19 cellular contexts compared by ENCODE assay signal in the genomic region with DNA sequence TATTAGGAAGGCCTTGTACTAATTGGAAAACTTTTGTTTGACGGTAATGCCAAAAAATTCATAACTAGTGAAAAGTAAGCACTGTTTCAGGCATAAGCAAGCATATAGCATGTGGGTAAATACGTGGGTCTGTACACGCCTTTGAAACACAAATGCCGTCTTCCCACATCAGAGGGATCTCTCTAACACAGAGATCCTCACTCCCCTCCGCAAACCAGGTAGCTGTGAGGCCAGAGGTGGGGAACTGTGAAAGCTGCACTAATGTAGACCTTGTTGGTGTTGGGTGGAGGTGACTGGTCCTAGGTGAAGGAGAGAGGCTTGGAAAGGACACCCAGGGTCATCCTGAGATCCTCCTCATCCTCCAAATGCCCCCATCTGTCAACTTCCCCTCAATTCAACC. TPM values are rescaled to one million over a fixed set of nuclear protein-coding genes. Genes with fewer than 3 reads are reported as not detected.
DNase-seq lines count a peak whose midpoint lies in the region; ATAC-seq and TF ChIP-seq lines count a peak whose summit lies in the region.
"Had no signal": no experiment of that assay in that cellular context is flagged by ENCODE, and none has a peak within 500 bp of the region (broad histone marks: within the 10 kb centered on the region; RNA-seq: fewer than 3 reads in every experiment).

No MANE protein-coding gene starts in this region.

- H3K27ac ChIP-seq in DND-41 (ENCODE audit: low read length) (no peak overlapping the region), thyroid gland (no peak overlapping the region)
- H3K27ac ChIP-seq: KMS-11, Peyer's patch, SJSA1 had no signal

- H3K36me3 Mint-ChIP-seq in activated CD4-positive, alpha-beta T cell treated with anti-CD3 and anti-CD28 coated beads, Interleukin-2, amount 10 ng/mL, durations not matched to agents 7 days and 5 days (ENCODE audit: low read depth), result no peaks in the 10 kb centered on the region
- H3K36me3 Mint-ChIP-seq in activated CD8-positive, alpha-beta T cell treated with anti-CD3 and anti-CD28 coated beads, Interleukin-2, amount 10 ng/mL, durations not matched to agents 7 days and 5 days (ENCODE audit: low read depth), result no peaks in the 10 kb centered on the region
- H3K36me3 Mint-ChIP-seq in naive thymus-derived CD8-positive, alpha-beta T cell, result peaks cover 0 to 7% (median 0%) of the 10 kb centered on the region in 3 donors

- H3K27ac Mint-ChIP-seq in activated CD4-positive, alpha-beta T cell treated with anti-CD3 and anti-CD28 coated beads, Interleukin-2, amount 10 ng/mL, durations not matched to agents 7 days and 5 days, result no peak overlapping the region
- no peak overlapping the region for H3K27ac Mint-ChIP-seq in activated CD8-positive, alpha-beta T cell treated with anti-CD3 and anti-CD28 coated beads, Interleukin-2, amount 10 ng/mL, durations not matched to agents 7 days and 5 days
- H3K27ac Mint-ChIP-seq in naive thymus-derived CD8-positive, alpha-beta T cell, result peak overlapping the region in 2 of 10 donors; percentile 35 to 37

- CTCF ChIA-PET in activated CD4-positive, alpha-beta T cell treated with anti-CD3 and anti-CD28 coated beads, Interleukin-2, amount 10 ng/mL, durations not matched to agents 7 days and 5 days (lab: Charles Lee), result interaction anchor here (0.6 kb wide), 1 partner anchor 198 kb away, joined by 4 read pairs; no protein-coding TSS in a partner anchor
- CTCF ChIA-PET in activated CD8-positive, alpha-beta T cell treated with anti-CD3 and anti-CD28 coated beads, Interleukin-2, amount 10 ng/mL, durations not matched to agents 7 days and 5 days (lab: Charles Lee), result interaction anchor here (1.2 kb wide), 1 partner anchor 15 kb away, joined by 3 read pairs; no protein-coding TSS in a partner anchor

- no peak for TF ChIP-seq POLR2A in thyroid gland (IDR thresholded peaks at IDR 0.05)

- no peak overlapping the region for H3K4me3 Mint-ChIP-seq in activated CD4-positive, alpha-beta T cell treated with anti-CD3 and anti-CD28 coated beads, Interleukin-2, amount 10 ng/mL, durations not matched to agents 7 days and 5 days
- no peak overlapping the region for H3K4me3 Mint-ChIP-seq in activated CD8-positive, alpha-beta T cell treated with anti-CD3 and anti-CD28 coated beads, Interleukin-2, amount 10 ng/mL, durations not matched to agents 7 days and 5 days
- H3K4me3 Mint-ChIP-seq in naive thymus-derived CD8-positive, alpha-beta T cell, result peak overlapping the region in 7 of 10 donors; percentile 3 to 67 (median 39)

- peaks cover 8% of the 10 kb centered on the region for H3K27me3 ChIP-seq in DND-41 (ENCODE audit: insufficient read depth, low read length, poor library complexity)
- H3K27me3 ChIP-seq in thyroid gland, result no peaks in the 10 kb centered on the region

- H3K27me3 Mint-ChIP-seq in activated CD4-positive, alpha-beta T cell treated with anti-CD3 and anti-CD28 coated beads, Interleukin-2, amount 10 ng/mL, durations not matched to agents 7 days and 5 days, result peaks cover 20% of the 10 kb centered on the region
- H3K27me3 Mint-ChIP-seq in activated CD8-positive, alpha-beta T cell treated with anti-CD3 and anti-CD28 coated beads, Interleukin-2, amount 10 ng/mL, durations not matched to agents 7 days and 5 days (ENCODE audit: low read depth), result peaks cover 16% of the 10 kb centered on the region
- peaks cover 0 to 13% (median 2%) of the 10 kb centered on the region in 5 donors for H3K27me3 Mint-ChIP-seq in naive thymus-derived CD8-positive, alpha-beta T cell

- TF ChIP-seq CTCF in DND-41 (IDR thresholded peaks at IDR 0.05; ENCODE audit: borderline replicate concordance, extremely low read depth, low read length, poor library complexity, severe bottlenecking), result no peak
- no peak for TF ChIP-seq CTCF in thyroid gland (IDR thresholded peaks at IDR 0.05)

- H3K4me1 Mint-ChIP-seq in activated CD4-positive, alpha-beta T cell treated with anti-CD3 and anti-CD28 coated beads, Interleukin-2, amount 10 ng/mL, durations not matched to agents 7 days and 5 days, result peaks cover 21% of the 10 kb centered on the region
- peaks cover 20% of the 10 kb centered on the region for H3K4me1 Mint-ChIP-seq in activated CD8-positive, alpha-beta T cell treated with anti-CD3 and anti-CD28 coated beads, Interleukin-2, amount 10 ng/mL, durations not matched to agents 7 days and 5 days (ENCODE audit: low read depth)
- H3K4me1 Mint-ChIP-seq in naive thymus-derived CD8-positive, alpha-beta T cell, result peaks cover 25 to 31% (median 29%) of the 10 kb centered on the region in 4 donors

- ATAC-seq in DND-41 (ENCODE audit: insufficient read depth, low read depth), result peak; percentile 49; the same call in 1 of the 3 replicates
- peak; percentile 72 for ATAC-seq in activated CD8-positive, alpha-beta T cell treated with anti-CD3 and anti-CD28 coated beads, Interleukin-2, amount 10 ng/mL, durations not matched to agents 7 days and 5 days
- peak; percentile 89 to 99 for ATAC-seq in naive thymus-derived CD8-positive, alpha-beta T cell

- no peak overlapping the region for H3K9ac ChIP-seq in DND-41 (ENCODE audit: low read depth, low read length)
- H3K9ac ChIP-seq: KMS-11 had no signal

- H2AFZ ChIP-seq in DND-41 (ENCODE audit: low read depth, low read length), result no peak overlapping the region

- 74 to 75% methylated on average over 5 of the region's 5 CpGs for WGBS in thyroid gland, 2 donors

- H3K4me1 ChIP-seq in DND-41 (ENCODE audit: insufficient read depth, low read length), result no peaks in the 10 kb centered on the region
- H3K4me1 ChIP-seq in thyroid gland, result no peaks in the 10 kb centered on the region
- H3K4me1 ChIP-seq: Peyer's patch, SJSA1 had no signal

- H3K36me3 ChIP-seq in DND-41 (ENCODE audit: insufficient read depth, low read length), result no peaks in the 10 kb centered on the region
- no peaks in the 10 kb centered on the region for H3K36me3 ChIP-seq in thyroid gland
- H3K36me3 ChIP-seq: Peyer's patch, SJSA1 had no signal

- no peaks in the 10 kb centered on the region for H3K9me3 Mint-ChIP-seq in activated CD4-positive, alpha-beta T cell treated with anti-CD3 and anti-CD28 coated beads, Interleukin-2, amount 10 ng/mL, durations not matched to agents 7 days and 5 days
- no peaks in the 10 kb centered on the region for H3K9me3 Mint-ChIP-seq in activated CD8-positive, alpha-beta T cell treated with anti-CD3 and anti-CD28 coated beads, Interleukin-2, amount 10 ng/mL, durations not matched to agents 7 days and 5 days (ENCODE audit: insufficient read depth)
- H3K9me3 Mint-ChIP-seq in naive thymus-derived CD8-positive, alpha-beta T cell, result peaks cover 0 to 2% (median 0%) of the 10 kb centered on the region in 9 donors

- no peak overlapping the region for H3K4me2 ChIP-seq in DND-41 (ENCODE audit: insufficient read depth, low read length)
- H3K4me2 ChIP-seq: KMS-11 had no signal

- POLR2A ChIA-PET in activated CD4-positive, alpha-beta T cell treated with anti-CD3 and anti-CD28 coated beads, Interleukin-2, amount 10 ng/mL, durations not matched to agents 7 days and 5 days (lab: Charles Lee), result no interaction called here
- POLR2A ChIA-PET in activated CD8-positive, alpha-beta T cell treated with anti-CD3 and anti-CD28 coated beads, Interleukin-2, amount 10 ng/mL, durations not matched to agents 7 days and 5 days (lab: Charles Lee), result no interaction called here
- POLR2A ChIA-PET in naive thymus-derived CD8-positive, alpha-beta T cell (lab: Charles Lee), result no interaction called here

- intact Hi-C loops in thyroid gland (cut with DNase I), result no loop called here

- no peaks in the 10 kb centered on the region for H3K9me3 ChIP-seq in DND-41 (ENCODE audit: insufficient read depth, low read length, severe bottlenecking)
- H3K9me3 ChIP-seq in thyroid gland, result no peaks in the 10 kb centered on the region
- H3K9me3 ChIP-seq: Peyer's patch, SJSA1 had no signal

- H4K20me1 ChIP-seq in DND-41 (ENCODE audit: insufficient read depth, low read length), result peaks cover 7% of the 10 kb centered on the region; the same call in 1 of the 2 replicates

- peak; percentile 50 for DNase-seq in activated CD4-positive, alpha-beta T cell treated with anti-CD3 and anti-CD28 coated beads, Interleukin-2, amount 10 ng/mL, durations not matched to agents 7 days and 5 days
- no peak for DNase-seq in activated CD4-positive, alpha-beta T cell treated with anti-CD3 and anti-CD28 coated beads, Interleukin-2, amount 50 U/mL, for 4 hours
- no peak for DNase-seq in DND-41
- DNase-seq in activated CD8-positive, alpha-beta T cell treated with anti-CD3 and anti-CD28 coated beads, Interleukin-2, amount 10 ng/mL, durations not matched to agents 7 days and 5 days, result peak; percentile 35
- DNase-seq in naive thymus-derived CD8-positive, alpha-beta T cell, result peak in 7 of 10 donors; percentile 4 to 64 (median 36)
- DNase-seq in kidney glomerular epithelial cell (lab: John Stamatoyannopoulos, UW), result no peak
- DNase-seq in thyroid gland, result no peak
- DNase-seq: AML-193, C1 segment of cervical spinal cord, NCI-H1092 treated with DMSO at 0.1 percent for 48 hours, NCI-H1436 treated with DMSO at 0.1 percent for 48 hours, NCI-H2029, NCI-H226, NCI-H510A treated with DMSO at 0.1 percent for 48 hours, NCI-H748 treated with DMSO at 0.1 percent for 48 hours, Peyer's patch had no signal

- H3K79me2 ChIP-seq in DND-41 (ENCODE audit: insufficient read depth, low read length), result no peaks in the 10 kb centered on the region

- H3K4me3 ChIP-seq in DND-41 (ENCODE audit: low read depth in 1 of 2, low read length in 2 of 2) (no peak overlapping the region), thyroid gland (replicated peaks in 1 of 3) (no peak overlapping the region)
- H3K4me3 ChIP-seq: Peyer's patch, SJSA1 had no signal

RNA-seq across cellular contexts. Expression of a gene that starts 16.0 kb away (rescaled TPM):
- total RNA-seq in activated CD4-positive, alpha-beta T cell treated with anti-CD3 and anti-CD28 coated beads, Interleukin-2, amount 10 ng/mL, durations not matched to agents 7 days and 5 days, result 10 to 100 TPM; 19.6 to 22.9 TPM
- 10 to 100 TPM; 15.7 to 16.3 TPM for total RNA-seq in activated CD8-positive, alpha-beta T cell treated with anti-CD3 and anti-CD28 coated beads, Interleukin-2, amount 10 ng/mL, durations not matched to agents 7 days and 5 days
- total RNA-seq in naive thymus-derived CD8-positive, alpha-beta T cell, result 10 to 100 TPM; 85.0 to 88.5 TPM
- polyA plus RNA-seq in naive thymus-derived CD8-positive, alpha-beta T cell, result 1 to 10 TPM; 2.4 to 6.6 (median 4.7) TPM
- total RNA-seq in thyroid gland, result under 1 TPM; 0.11 to 0.49 (median 0.15) TPM
- total RNA-seq: A172 had no signal

Comparison
In these comparisons a context has a peak if more than half of its experiments do, and no peak if none do; other contexts are left out.
1. DNase-seq: peak in activated CD4-positive, alpha-beta T cell treated with anti-CD3 and anti-CD28 coated beads, Interleukin-2, amount 10 ng/mL, durations not matched to agents 7 days and 5 days (single experiment), activated CD8-positive, alpha-beta T cell treated with anti-CD3 and anti-CD28 coated beads, Interleukin-2, amount 10 ng/mL, durations not matched to agents 7 days and 5 days (single experiment) and naive thymus-derived CD8-positive, alpha-beta T cell (7 of 10); none in activated CD4-positive, alpha-beta T cell treated with anti-CD3 and anti-CD28 coated beads, Interleukin-2, amount 50 U/mL, for 4 hours (0 of 2), DND-41 (single experiment), kidney glomerular epithelial cell (single experiment) and thyroid gland (0 of 2).
2. H3K4me3 Mint-ChIP-seq: peak in naive thymus-derived CD8-positive, alpha-beta T cell (7 of 10); none in activated CD4-positive, alpha-beta T cell treated with anti-CD3 and anti-CD28 coated beads, Interleukin-2, amount 10 ng/mL, durations not matched to agents 7 days and 5 days (single experiment) and activated CD8-positive, alpha-beta T cell treated with anti-CD3 and anti-CD28 coated beads, Interleukin-2, amount 10 ng/mL, durations not matched to agents 7 days and 5 days (single experiment).
3. RNA of a gene that starts 16.0 kb away (total RNA-seq): 85.0 to 88.5 TPM in naive thymus-derived CD8-positive, alpha-beta T cell, 19.6 to 22.9 TPM in activated CD4-positive, alpha-beta T cell treated with anti-CD3 and anti-CD28 coated beads, Interleukin-2, amount 10 ng/mL, durations not matched to agents 7 days and 5 days and 15.7 to 16.3 TPM in activated CD8-positive, alpha-beta T cell treated with anti-CD3 and anti-CD28 coated beads, Interleukin-2, amount 10 ng/mL, durations not matched to agents 7 days and 5 days; 0.11 to 0.49 TPM in thyroid gland; every median in the first group is over 10 times any median in the second.
4. Peak in every context shown above with its lines, with median percentiles within 50 percentile points of each other: ATAC-seq.